Comparison of ENCODE assay signal across 8 cellular contexts in genomic region chr13:98955336-98955735, GRCh38.
"Had no signal": no experiment of that assay in that cellular context is flagged by ENCODE, and none has a peak within 500 bp of the region (broad histone marks: within the 10 kb centered on the region; RNA-seq: fewer than 3 reads in every experiment).

No MANE protein-coding gene starts in this region.

- DNase-seq: GDM1, GF-D8 had no signal

- ATAC-seq: GM12878 had no signal

- FAIRE-seq: G401.6, GM12878, GM12891, GM12892, GM18507, GM19239 had no signal

- H3K4me3 ChIP-seq: GM12878 had no signal
